10 cellular contexts compared by ENCODE assay signal in the genomic region with DNA sequence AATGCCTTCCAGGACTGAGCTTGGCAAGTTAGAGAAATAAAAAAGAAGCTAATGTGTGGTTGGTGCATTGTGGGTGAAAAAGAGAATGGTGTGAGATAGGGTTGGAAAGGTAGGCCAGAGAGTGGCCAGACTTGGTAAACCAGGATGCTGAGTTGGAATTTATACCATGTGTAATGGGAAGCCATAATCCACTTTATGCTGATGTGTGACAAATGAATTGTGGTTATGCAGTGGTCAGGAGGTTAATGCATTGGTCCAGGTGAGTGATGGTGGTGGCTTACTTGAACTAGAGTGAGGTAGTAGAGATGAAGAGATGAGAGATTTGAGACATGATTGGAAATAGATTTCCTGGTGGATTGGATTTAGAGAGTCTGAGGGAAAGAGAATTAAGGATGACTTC. TPM values are rescaled to one million over a fixed set of nuclear protein-coding genes. Genes with fewer than 3 reads are reported as not detected.
DNase-seq lines count a peak whose midpoint lies in the region; ATAC-seq and TF ChIP-seq lines count a peak whose summit lies in the region.
"Had no signal": no experiment of that assay in that cellular context is flagged by ENCODE, and none has a peak within 500 bp of the region (broad histone marks: within the 10 kb centered on the region; RNA-seq: fewer than 3 reads in every experiment).

No MANE protein-coding gene starts in this region.

- H3K27me3 ChIP-seq in SJSA1 (replicated peaks) (no peaks in the 10 kb centered on the region), fibroblast of lung (ENCODE audit: control insufficient read depth, insufficient read depth, low read length) (no peaks in the 10 kb centered on the region), upper lobe of right lung (no peaks in the 10 kb centered on the region)

- H4K20me1 ChIP-seq in fibroblast of lung (ENCODE audit: control insufficient read depth, extremely low read depth, insufficient read depth, low read length) = no peaks in the 10 kb centered on the region

- H3K4me2 ChIP-seq in fibroblast of lung (ENCODE audit: extremely low read depth, insufficient read depth, low read length) = peak overlapping the region; percentile 85

- no peaks in the 10 kb centered on the region for H3K9me3 ChIP-seq in SJSA1 (replicated peaks)
- no peaks in the 10 kb centered on the region for H3K9me3 ChIP-seq in fibroblast of lung (ENCODE audit: control insufficient read depth, insufficient read depth, low read depth, low read length)
- no peaks in the 10 kb centered on the region for H3K9me3 ChIP-seq in upper lobe of right lung

- H3K27ac Mint-ChIP-seq in activated naive CD4-positive, alpha-beta T cell treated with anti-CD3 and anti-CD28 coated beads for 36 hours = peak overlapping the region; percentile 100
- H3K27ac Mint-ChIP-seq in stimulated activated memory B cell treated with anti-CD40 and anti-IgM and Interleukin-4, amounts not matched to agents 10 μg/mL and 1 μg/mL and 100 μg/mL, for 72 hours = peak overlapping the region; percentile 99

- no peaks in the 10 kb centered on the region for H3K27me3 Mint-ChIP-seq in activated naive CD4-positive, alpha-beta T cell treated with anti-CD3 and anti-CD28 coated beads for 36 hours (ENCODE audit: low read depth)
- H3K27me3 Mint-ChIP-seq in stimulated activated memory B cell treated with anti-CD40 and anti-IgM and Interleukin-4, amounts not matched to agents 10 μg/mL and 1 μg/mL and 100 μg/mL, for 72 hours = no peaks in the 10 kb centered on the region

- H3K36me3 Mint-ChIP-seq in activated naive CD4-positive, alpha-beta T cell treated with anti-CD3 and anti-CD28 coated beads for 36 hours (ENCODE audit: low read depth) = peaks cover 27% of the 10 kb centered on the region
- peaks cover 28% of the 10 kb centered on the region for H3K36me3 Mint-ChIP-seq in stimulated activated memory B cell treated with anti-CD40 and anti-IgM and Interleukin-4, amounts not matched to agents 10 μg/mL and 1 μg/mL and 100 μg/mL, for 72 hours

- H3K4me1 ChIP-seq in SJSA1 (replicated peaks) (peaks cover 9% of the 10 kb centered on the region), fibroblast of lung (ENCODE audit: control insufficient read depth, extremely low read depth, insufficient read depth, low read length) (peaks cover 4% of the 10 kb centered on the region), upper lobe of right lung (peaks cover 21% of the 10 kb centered on the region)

- CTCF ChIA-PET in activated naive CD4-positive, alpha-beta T cell treated with anti-CD3 and anti-CD28 coated beads for 36 hours (lab: Charles Lee) = interaction anchor here (0.6 to 6.6 kb wide), 5 partner anchors 12 to 131 kb away, joined by 3 to 55 read pairs (median 4); partner anchors contain the start of gene ALOXE3

- H3K4me3 ChIP-seq in SJSA1 (peak overlapping the region; percentile 67; the same call in 1 of the 2 replicates), fibroblast of lung (replicated peaks in 1 of 4; ENCODE audit: control extremely low read depth in 1 of 4, insufficient read depth in 1 of 4, low read depth in 3 of 4, low read length in 4 of 4) (peak overlapping the region; percentile 97 to 100 (median 98)), upper lobe of right lung (no peak overlapping the region)

- no peak overlapping the region for H3K27ac ChIP-seq in SJSA1
- H3K27ac ChIP-seq in fibroblast of lung (ENCODE audit: insufficient read depth, low read length) = no peak overlapping the region
- no peak overlapping the region for H3K27ac ChIP-seq in upper lobe of right lung

- no peak overlapping the region for H3K9ac ChIP-seq in fibroblast of lung (ENCODE audit: insufficient read depth, low read length)

- H3K4me1 Mint-ChIP-seq in activated naive CD4-positive, alpha-beta T cell treated with anti-CD3 and anti-CD28 coated beads for 36 hours (ENCODE audit: low read depth) = peaks cover 26% of the 10 kb centered on the region
- peaks cover 33% of the 10 kb centered on the region for H3K4me1 Mint-ChIP-seq in stimulated activated memory B cell treated with anti-CD40 and anti-IgM and Interleukin-4, amounts not matched to agents 10 μg/mL and 1 μg/mL and 100 μg/mL, for 72 hours

- TF ChIP-seq CTCF in fibroblast of lung (conservative IDR thresholded peaks at IDR 0.05 in 1 of 2, IDR thresholded peaks at IDR 0.05 in 1 of 2; ENCODE audit: low read depth in 1 of 2, low read length in 2 of 2) (no peak), upper lobe of right lung (IDR thresholded peaks at IDR 0.05) (no peak)

- H3K36me3 ChIP-seq in SJSA1 = peaks cover 9% of the 10 kb centered on the region
- H3K36me3 ChIP-seq in fibroblast of lung (ENCODE audit: control insufficient read depth, insufficient read depth, low read length) = peaks cover 5% of the 10 kb centered on the region
- peaks cover 16% of the 10 kb centered on the region for H3K36me3 ChIP-seq in upper lobe of right lung

- intact Hi-C loops in activated naive CD4-positive, alpha-beta T cell treated with anti-CD3 and anti-CD28 coated beads for 36 hours (cut with micrococcal nuclease) = no loop called here
- intact Hi-C loops in Right ventricle myocardium inferior (cut with DNase I) = no loop called here
- intact Hi-C loops in upper lobe of right lung (cut with DNase I) = no loop called here

- no peak for DNase-seq in activated naive CD4-positive, alpha-beta T cell treated with anti-CD3 and anti-CD28 coated beads for 36 hours
- no peak for DNase-seq in activated naive CD4-positive, alpha-beta T cell treated with anti-CD3 and anti-CD28 coated beads, Interleukin-2, amount 50 U/mL, for 16 hours
- no peak for DNase-seq in SJSA1 (ENCODE audit: low read depth in 1 of 2, low spot score in 2 of 2)
- DNase-seq in fibroblast of lung (ENCODE audit: low read depth in 2 of 2) = no peak
- DNase-seq in NCI-H1105 treated with DMSO at 0.1 percent for 48 hours (lab: John Stamatoyannopoulos, UW) = no peak
- no peak for DNase-seq in Right ventricle myocardium inferior (ENCODE audit: missing footprints)
- no peak for DNase-seq in upper lobe of right lung
- DNase-seq: COR-L47, Right ventricle myocardium superior had no signal

- no peaks in the 10 kb centered on the region for H3K9me3 Mint-ChIP-seq in activated naive CD4-positive, alpha-beta T cell treated with anti-CD3 and anti-CD28 coated beads for 36 hours
- H3K9me3 Mint-ChIP-seq in stimulated activated memory B cell treated with anti-CD40 and anti-IgM and Interleukin-4, amounts not matched to agents 10 μg/mL and 1 μg/mL and 100 μg/mL, for 72 hours = no peaks in the 10 kb centered on the region

- peaks cover 29% of the 10 kb centered on the region for H3K79me2 ChIP-seq in fibroblast of lung (ENCODE audit: control insufficient read depth, insufficient read depth, low read length)

- no peak overlapping the region for H2AFZ ChIP-seq in fibroblast of lung (ENCODE audit: low read length)

- H3K4me3 Mint-ChIP-seq in activated naive CD4-positive, alpha-beta T cell treated with anti-CD3 and anti-CD28 coated beads for 36 hours = peak overlapping the region; percentile 99
- peak overlapping the region; percentile 88 for H3K4me3 Mint-ChIP-seq in stimulated activated memory B cell treated with anti-CD40 and anti-IgM and Interleukin-4, amounts not matched to agents 10 μg/mL and 1 μg/mL and 100 μg/mL, for 72 hours

- no peak for ATAC-seq in stimulated activated memory B cell treated with anti-CD40 and anti-IgM and Interleukin-4, amounts not matched to agents 10 μg/mL and 1 μg/mL and 100 μg/mL, for 72 hours
- ATAC-seq in Right ventricle myocardium inferior (no peak), upper lobe of right lung (no peak)

RNA-seq across cellular contexts. Expression of gene PFAS, which starts 1.0 kb away (rescaled TPM):
- 100 to 1,000 TPM; 106 to 110 TPM for total RNA-seq in activated naive CD4-positive, alpha-beta T cell treated with anti-CD3 and anti-CD28 coated beads for 36 hours
- 29.3 and 60.1 TPM in 2 replicates for total RNA-seq in SJSA1 (2014; rRNA removed; shearing (Covaris generic))
- 9.4 and 11.3 TPM in 2 replicates for total RNA-seq in fibroblast of lung
- 9.8 and 20.8 TPM in 2 replicates for polyA plus RNA-seq in fibroblast of lung
- 11.6 and 25.2 TPM in 2 replicates for polyA plus RNA-seq in fibroblast of lung (2012)
- polyA minus RNA-seq in fibroblast of lung (ENCODE audit: low replicate concordance) = 58.3 and 243 TPM in 2 replicates
- 14.7 TPM for total RNA-seq in Right ventricle myocardium inferior
- 28.3 TPM for total RNA-seq in upper lobe of right lung

RNA-seq across cellular contexts. Expression of gene CTC1, which starts 2.2 kb away (rescaled TPM):
- 10 to 100 TPM; 67.0 to 74.7 TPM for total RNA-seq in activated naive CD4-positive, alpha-beta T cell treated with anti-CD3 and anti-CD28 coated beads for 36 hours
- total RNA-seq in SJSA1 (2014; rRNA removed; shearing (Covaris generic)) = 0.60 and 1.3 TPM in 2 replicates
- total RNA-seq in fibroblast of lung = 4.6 and 5.0 TPM in 2 replicates
- polyA plus RNA-seq in fibroblast of lung = 4.7 and 6.9 TPM in 2 replicates
- 5.5 and 5.9 TPM in 2 replicates for polyA plus RNA-seq in fibroblast of lung (2012)
- 17.6 and 41.4 TPM in 2 replicates for polyA minus RNA-seq in fibroblast of lung (ENCODE audit: low replicate concordance)
- total RNA-seq in Right ventricle myocardium inferior = 13.1 TPM
- total RNA-seq in upper lobe of right lung = 57.1 TPM

RNA-seq across cellular contexts. Expression of gene RANGRF, which starts 38.4 kb away (rescaled TPM):
- total RNA-seq in activated naive CD4-positive, alpha-beta T cell treated with anti-CD3 and anti-CD28 coated beads for 36 hours = 10 to 100 TPM; 36.9 to 39.1 TPM
- 7.6 and 12.7 TPM in 2 replicates for total RNA-seq in SJSA1 (2014; rRNA removed; shearing (Covaris generic))
- total RNA-seq in fibroblast of lung (12.1 and 15.4 TPM in 2 replicates), Right ventricle myocardium inferior (25.7 TPM), upper lobe of right lung (31.0 TPM)
- polyA plus RNA-seq in fibroblast of lung = 19.8 and 25.9 TPM in 2 replicates
- polyA plus RNA-seq in fibroblast of lung (2012) = 26.8 and 36.7 TPM in 2 replicates
- 26.5 and 32.8 TPM in 2 replicates for polyA minus RNA-seq in fibroblast of lung (ENCODE audit: low replicate concordance)

RNA-seq across cellular contexts. Expression of gene AURKB, which starts 39.7 kb away (rescaled TPM):
- total RNA-seq in activated naive CD4-positive, alpha-beta T cell treated with anti-CD3 and anti-CD28 coated beads for 36 hours = 100 to 1,000 TPM; 243 TPM
- total RNA-seq in SJSA1 (2014; rRNA removed; shearing (Covaris generic)) = 99.7 and 119 TPM in 2 replicates
- 0.26 and 8.4 TPM in 2 replicates for total RNA-seq in fibroblast of lung
- polyA plus RNA-seq in fibroblast of lung = 7.5 and 37.8 TPM in 2 replicates
- polyA plus RNA-seq in fibroblast of lung (2012) = 7.8 and 49.3 TPM in 2 replicates
- polyA minus RNA-seq in fibroblast of lung (ENCODE audit: low replicate concordance) = 22.6 and 25.3 TPM in 2 replicates
- total RNA-seq in Right ventricle myocardium inferior = 1.2 TPM
- total RNA-seq in upper lobe of right lung = 1.4 TPM

RNA-seq across cellular contexts. Expression of gene SLC25A35, which starts 45.1 kb away (rescaled TPM):
- 1 to 10 TPM; 2.3 to 3.2 TPM for total RNA-seq in activated naive CD4-positive, alpha-beta T cell treated with anti-CD3 and anti-CD28 coated beads for 36 hours
- 0.74 TPM in 1 of 2 replicates, not detected in the other for total RNA-seq in SJSA1 (2014; rRNA removed; shearing (Covaris generic))
- total RNA-seq in fibroblast of lung = 0.77 and 1.7 TPM in 2 replicates
- 1.1 and 2.7 TPM in 2 replicates for polyA plus RNA-seq in fibroblast of lung
- polyA plus RNA-seq in fibroblast of lung (2012) = 2.1 and 4.7 TPM in 2 replicates
- 12.3 and 14.7 TPM in 2 replicates for polyA minus RNA-seq in fibroblast of lung (ENCODE audit: low replicate concordance)
- 2.3 TPM for total RNA-seq in Right ventricle myocardium inferior
- total RNA-seq in upper lobe of right lung = 7.4 TPM
